Comparison of ENCODE assay signal across 8 cellular contexts in the genomic region with DNA sequence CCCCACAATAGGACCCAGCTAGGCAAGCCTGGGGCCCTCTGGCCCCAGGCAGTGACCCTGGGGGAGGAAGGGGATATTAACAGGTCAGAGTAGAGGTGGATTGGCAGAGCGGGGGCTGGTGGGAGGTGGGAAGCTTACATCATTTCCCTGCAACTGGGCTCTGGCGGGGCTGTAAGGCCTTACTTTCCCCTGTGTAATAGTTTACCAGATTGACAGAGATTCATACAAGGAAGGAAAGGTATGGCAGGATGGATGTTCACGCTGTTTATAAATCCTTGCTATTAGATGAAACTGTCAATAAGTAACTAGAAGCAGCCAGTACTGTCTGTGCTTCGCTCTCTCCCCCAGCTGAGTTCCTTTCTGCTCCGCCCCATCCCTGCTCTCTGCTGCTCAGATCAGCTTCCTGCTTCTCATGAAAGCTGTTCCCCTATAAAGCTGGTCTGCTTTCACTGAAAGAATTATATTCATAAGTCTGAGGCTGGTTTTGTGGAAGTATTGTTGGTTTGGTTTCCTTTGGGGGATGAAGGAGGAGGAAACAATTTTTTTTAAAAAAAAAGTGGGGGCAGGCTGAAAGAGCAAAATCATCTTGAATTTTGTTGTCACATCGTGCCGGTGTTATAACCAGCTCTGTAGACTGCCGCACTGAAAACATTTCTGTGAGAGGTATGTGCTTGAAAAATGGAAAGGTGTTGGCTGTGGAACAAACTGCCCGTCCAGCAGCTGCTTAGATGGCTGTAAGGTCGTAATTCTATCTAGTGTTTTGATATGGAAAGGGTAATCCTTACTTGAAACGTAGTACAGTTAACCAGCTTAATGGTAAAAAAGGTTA.
A peak's percentile ranks its signal among the peaks of the same experiment; 100 is the strongest.
DNase-seq lines count a peak whose midpoint lies in the region; ATAC-seq, FAIRE-seq and TF ChIP-seq lines count a peak whose summit lies in the region.

No MANE protein-coding gene starts in this region.

- H3K4me3 Mint-ChIP-seq in stimulated activated naive CD8-positive, alpha-beta T cell treated with anti-CD3 and anti-CD28 coated beads, Interleukin-15, Interleukin-2, amounts not matched to agents 100 ng/mL and 50 ng/mL, for 24 hours: peak overlapping the region; percentile 92

- FAIRE-seq in endothelial cell of umbilical vein (lab: Jason Lieb, UNC): peak; percentile 44

- TF ChIP-seq POLR2A in endothelial cell of umbilical vein (IDR thresholded peaks at IDR 0.05; ENCODE audit: low read depth, low read length): no peak

- POLR2A ChIA-PET in endothelial cell of umbilical vein (lab: Charles Lee): no interaction called here

- intact Hi-C loops in endothelial cell of umbilical vein (cut with micrococcal nuclease): loop anchor here (1.0 to 2.0 kb wide), 2 partner anchors 8 to 74 kb away; no protein-coding TSS in a partner anchor

- BruUV-seq in endothelial cell of umbilical vein (replicated peaks; lab: Mats Ljungman, UMichigan): TSS peak; percentile 68

- H3K4me2 ChIP-seq in endothelial cell of umbilical vein (ENCODE audit: insufficient read depth, low read length): peak overlapping the region; percentile 84

- H3K36me3 Mint-ChIP-seq in stimulated activated naive CD8-positive, alpha-beta T cell treated with anti-CD3 and anti-CD28 coated beads, Interleukin-15, Interleukin-2, amounts not matched to agents 100 ng/mL and 50 ng/mL, for 24 hours (ENCODE audit: low read depth): peaks cover 7% of the 10 kb centered on the region

- H3K9me3 ChIP-seq in endothelial cell of umbilical vein (replicated peaks; ENCODE audit: control insufficient read depth, insufficient read depth, low read length) (no peaks in the 10 kb centered on the region), mononuclear cell (ENCODE audit: low read depth, low read length) (no peaks in the 10 kb centered on the region)

- H3K9me3 Mint-ChIP-seq in stimulated activated naive CD8-positive, alpha-beta T cell treated with anti-CD3 and anti-CD28 coated beads, Interleukin-15, Interleukin-2, amounts not matched to agents 100 ng/mL and 50 ng/mL, for 24 hours: no peaks in the 10 kb centered on the region

- H3K9ac ChIP-seq in endothelial cell of umbilical vein (replicated peaks; ENCODE audit: extremely low read depth, insufficient read depth, low read length): peak overlapping the region; percentile 79

- H3K36me3 ChIP-seq in endothelial cell of umbilical vein (ENCODE audit: control insufficient read depth in 2 of 2, extremely low read depth in 1 of 2, insufficient read depth in 2 of 2, low read length in 2 of 2): no peaks in the 10 kb centered on the region

- H3K27me3 ChIP-seq in endothelial cell of umbilical vein (ENCODE audit: control insufficient read depth in 2 of 2, insufficient read depth in 2 of 2, low read length in 2 of 2) (no peaks in the 10 kb centered on the region), mononuclear cell (ENCODE audit: insufficient read depth, low read length) (no peaks in the 10 kb centered on the region)

- ATAC-seq in GM18502 (IDR thresholded peaks at IDR 0.05; ENCODE audit: poor library complexity, unreplicated experiment) (peak; percentile 94), HG02642 (IDR thresholded peaks at IDR 0.05; ENCODE audit: poor library complexity, unreplicated experiment) (peak; percentile 94)

- H3K9me1 ChIP-seq in endothelial cell of umbilical vein (replicated peaks; ENCODE audit: control insufficient read depth, extremely low read depth, insufficient read depth, low read length): no peaks in the 10 kb centered on the region

- peak overlapping the region; percentile 95 for H2AFZ ChIP-seq in endothelial cell of umbilical vein (ENCODE audit: low read depth, low read length)

- peak; percentile 85 for DNase-seq in NCI-H146 (lab: John Stamatoyannopoulos, UW)
- DNase-seq in activated CD8-positive, alpha-beta memory T cell treated with anti-CD3 and anti-CD28 coated beads for 24 hours: peak; percentile 67
- peak; percentile 84 for DNase-seq in endothelial cell of umbilical vein (ENCODE audit: low read depth, low spot score)
- DNase-seq in mesenteric fat pad (ENCODE audit: low spot score): no peak

- H3K4me3 ChIP-seq in endothelial cell of umbilical vein (replicated peaks in 1 of 3; ENCODE audit: insufficient read depth in 1 of 3, low read depth in 1 of 3, low read length in 3 of 3) (peak overlapping the region; percentile 19 to 62 (median 37)), mononuclear cell (ENCODE audit: low read length) (peak overlapping the region; percentile 32)

- dilution Hi-C loops in endothelial cell of umbilical vein (cut with MboI; ENCODE audit: extremely low pct_ligation_motif_present, low sequenced_read_pairs): no loop called here

- H3K4me1 ChIP-seq in endothelial cell of umbilical vein (ENCODE audit: control insufficient read depth, extremely low read depth, insufficient read depth, low read length) (peaks cover 20% of the 10 kb centered on the region), mononuclear cell (ENCODE audit: insufficient read depth, low read length) (peaks cover 22% of the 10 kb centered on the region)

- CTCF ChIA-PET in endothelial cell of umbilical vein (lab: Charles Lee): interaction anchor here (0.7 to 2.9 kb wide), 13 partner anchors 10 to 363 kb away, joined by 3 to 17 read pairs (median 5); no protein-coding TSS in a partner anchor

- no peaks in the 10 kb centered on the region for H4K20me1 ChIP-seq in endothelial cell of umbilical vein (replicated peaks; ENCODE audit: control insufficient read depth, extremely low read depth, insufficient read depth, low read length)

- no peaks in the 10 kb centered on the region for H3K27me3 Mint-ChIP-seq in stimulated activated naive CD8-positive, alpha-beta T cell treated with anti-CD3 and anti-CD28 coated beads, Interleukin-15, Interleukin-2, amounts not matched to agents 100 ng/mL and 50 ng/mL, for 24 hours

- no peak for TF ChIP-seq CTCF in endothelial cell of umbilical vein (IDR thresholded peaks at IDR 0.05; ENCODE audit: extremely low read depth in 1 of 2, insufficient read depth in 1 of 2, low read depth in 1 of 2, low read length in 2 of 2)

- peaks cover 58% of the 10 kb centered on the region for H3K4me1 Mint-ChIP-seq in stimulated activated naive CD8-positive, alpha-beta T cell treated with anti-CD3 and anti-CD28 coated beads, Interleukin-15, Interleukin-2, amounts not matched to agents 100 ng/mL and 50 ng/mL, for 24 hours (ENCODE audit: low read depth)

- H3K27ac Mint-ChIP-seq in stimulated activated naive CD8-positive, alpha-beta T cell treated with anti-CD3 and anti-CD28 coated beads, Interleukin-15, Interleukin-2, amounts not matched to agents 100 ng/mL and 50 ng/mL, for 24 hours: peak overlapping the region; percentile 96

- no peaks in the 10 kb centered on the region for H3K79me2 ChIP-seq in endothelial cell of umbilical vein (ENCODE audit: control insufficient read depth, insufficient read depth, low read length)

- H3K27ac ChIP-seq in endothelial cell of umbilical vein (ENCODE audit: insufficient read depth, low read depth, low read length): peak overlapping the region; percentile 84

TF ChIP-seq in endothelial cell of umbilical vein, 7 proteins besides CTCF, POLR2A, EP300 and RAD21:
- TF ChIP-seq JUN (IDR thresholded peaks at IDR 0.05; ENCODE audit: borderline replicate concordance, insufficient read depth, insufficient read length, low read depth): no peak
- no peak for TF ChIP-seq EZH2 (IDR thresholded peaks at IDR 0.05; ENCODE audit: borderline replicate concordance, low read depth, low read length, severe bottlenecking)
- TF ChIP-seq MAX (IDR thresholded peaks at IDR 0.05; ENCODE audit: insufficient read depth, insufficient read length): no peak
- TF ChIP-seq FOS (IDR thresholded peaks at IDR 0.05; ENCODE audit: borderline replicate concordance, insufficient read depth, low read length): no peak
- no peak for TF ChIP-seq GATA2 (IDR thresholded peaks at IDR 0.05; ENCODE audit: insufficient read depth, insufficient read length, low read depth, low read length)
- TF ChIP-seq POLR2AphosphoS5 (IDR thresholded peaks at IDR 0.05; ENCODE audit: insufficient read depth, low read depth, low read length): no peak
- TF ChIP-seq MYC (IDR thresholded peaks at IDR 0.05; ENCODE audit: low read depth, low read length): no peak
